ENCODE assay signal across 8 cellular contexts in genomic region chr7:6615853-6616555, GRCh38. TPM values are rescaled to one million over a fixed set of nuclear protein-coding genes. Genes with fewer than 3 reads are reported as not detected.
DNase-seq lines count a peak whose midpoint lies in the region; ATAC-seq and TF ChIP-seq lines count a peak whose summit lies in the region.

No MANE protein-coding gene starts in this region.

- H3K4me3 Mint-ChIP-seq in central memory CD8-positive, alpha-beta T cell: peak overlapping the region; percentile 72
- peak overlapping the region; percentile 65 for H3K4me3 Mint-ChIP-seq in memory B cell

- in situ Hi-C loops in ACHN (cut with HindIII; ENCODE audit: low pct_ligation_motif_present, low pct_unique_long_range_greater_than_20kb, low sequenced_read_pairs): no loop called here
- in situ Hi-C loops in transverse colon (cut with MboI; ENCODE audit: low pct_ligation_motif_present in 1 of 4, low pct_unique_long_range_greater_than_20kb in 1 of 4, low sequenced_read_pairs in 3 of 4): no loop called here

- H3K27ac Mint-ChIP-seq in central memory CD8-positive, alpha-beta T cell (ENCODE audit: low read depth): peak overlapping the region; percentile 76
- no peak overlapping the region for H3K27ac Mint-ChIP-seq in memory B cell

- peaks cover 2% of the 10 kb centered on the region for H3K36me3 Mint-ChIP-seq in central memory CD8-positive, alpha-beta T cell (ENCODE audit: insufficient read depth)
- peaks cover 3% of the 10 kb centered on the region for H3K36me3 Mint-ChIP-seq in memory B cell

- intact Hi-C loops in transverse colon (cut with DNase I; ENCODE audit: low total_unique reads): no loop called here

- peaks cover 5% of the 10 kb centered on the region; the same call in 1 of the 2 replicates for H3K36me3 ChIP-seq in MG63
- H3K36me3 ChIP-seq in transverse colon: no peaks in the 10 kb centered on the region

- WGBS in transverse colon (ENCODE audit: low coverage in 1 of 2), 2 donors: 30% methylated on average over 18 of the region's 45 CpGs; no CpG with 5 or more reads in 1 of the 2 donors

- H3K9me3 ChIP-seq in MG63 (no peaks in the 10 kb centered on the region), transverse colon (no peaks in the 10 kb centered on the region)

- peaks cover 45% of the 10 kb centered on the region for H3K4me1 Mint-ChIP-seq in central memory CD8-positive, alpha-beta T cell
- H3K4me1 Mint-ChIP-seq in memory B cell: peaks cover 24% of the 10 kb centered on the region

- ATAC-seq in central memory CD8-positive, alpha-beta T cell (replicated peaks; ENCODE audit: extremely low read depth, poor library complexity, severe bottlenecking): no peak
- ATAC-seq in memory B cell (ENCODE audit: low read depth): peak; percentile 21

- H3K27me3 ChIP-seq in MG63 (no peaks in the 10 kb centered on the region), transverse colon (peaks cover 32% of the 10 kb centered on the region)

- H3K4me3 ChIP-seq in MG63 (peak overlapping the region; percentile 65), transverse colon (peak overlapping the region; percentile 56 to 86 (median 66))

- no peaks in the 10 kb centered on the region for H3K9me3 Mint-ChIP-seq in central memory CD8-positive, alpha-beta T cell
- no peaks in the 10 kb centered on the region for H3K9me3 Mint-ChIP-seq in memory B cell

- H3K27ac ChIP-seq in transverse colon: peak overlapping the region in 2 of 4 donors; percentile 22 to 39

- no peaks in the 10 kb centered on the region for H3K27me3 Mint-ChIP-seq in central memory CD8-positive, alpha-beta T cell
- peaks cover 3% of the 10 kb centered on the region for H3K27me3 Mint-ChIP-seq in memory B cell

- TF ChIP-seq CTCF in transverse colon (IDR thresholded peaks at IDR 0.05): no peak

- DNase-seq in ACHN (peak; percentile 43), MG63 (peak; percentile 28), memory B cell (ENCODE audit: low spot score in 2 of 2) (peak in 1 of 2 donors; percentile 19), transverse colon (no peak), A172 (ENCODE audit: low spot score) (no peak)
- DNase-seq in central memory CD8-positive, alpha-beta T cell (ENCODE audit: low spot score in 2 of 2): no peak
- no peak for DNase-seq in activated CD4-positive, alpha-beta T cell treated with anti-CD3 and anti-CD28 coated beads for 1 hour
- DNase-seq in activated CD8-positive, alpha-beta memory T cell treated with anti-CD3 and anti-CD28 coated beads, Interleukin-2, amount 50 U/mL, for 48 hours: no peak

- TF ChIP-seq EP300 in transverse colon (IDR thresholded peaks at IDR 0.05; ENCODE audit: low read depth): no peak

- peaks cover 0 to 34% (median 7%) of the 10 kb centered on the region in 4 donors for H3K4me1 ChIP-seq in transverse colon

- TF ChIP-seq POLR2A in transverse colon (IDR thresholded peaks at IDR 0.05): no peak

RNA-seq across cellular contexts. Expression of gene ZNF853, which starts 0.6 kb away (rescaled TPM):
- total RNA-seq in MG63 (2014; rRNA removed; shearing (Covaris generic); ENCODE audit: low replicate concordance): 23.6 and 27.1 TPM in 2 replicates
- total RNA-seq in transverse colon: 10 to 100 TPM in 1 of 4 donors, 1 to 10 TPM in 3; 2.9 to 18.7 (median 7.3) TPM
- 4.3 and 5.4 TPM in 2 replicates for total RNA-seq in A172 (2014; rRNA removed; shearing (Covaris generic))

RNA-seq across cellular contexts. Expression of gene ZNF316, which starts 21.1 kb away (rescaled TPM):
- 7.6 and 17.1 TPM in 2 replicates for total RNA-seq in MG63 (2014; rRNA removed; shearing (Covaris generic); ENCODE audit: low replicate concordance)
- total RNA-seq in transverse colon: 100 to 1,000 TPM in 1 of 4 donors, 10 to 100 TPM in 3; 15.3 to 188 (median 50.9) TPM
- total RNA-seq in A172 (2014; rRNA removed; shearing (Covaris generic)): 7.7 and 20.4 TPM in 2 replicates

RNA-seq across cellular contexts. Expression of gene INTS15, which starts 26.2 kb away (rescaled TPM):
- 8.6 and 16.2 TPM in 2 replicates for total RNA-seq in MG63 (2014; rRNA removed; shearing (Covaris generic); ENCODE audit: low replicate concordance)
- 10 to 100 TPM; 21.8 to 56.5 (median 32.6) TPM for total RNA-seq in transverse colon
- total RNA-seq in A172 (2014; rRNA removed; shearing (Covaris generic)): 28.3 and 30.0 TPM in 2 replicates

RNA-seq across cellular contexts. Expression of gene ZDHHC4, which starts 38.8 kb away (rescaled TPM):
- total RNA-seq in MG63 (2014; rRNA removed; shearing (Covaris generic); ENCODE audit: low replicate concordance): 34.8 and 39.2 TPM in 2 replicates
- 10 to 100 TPM in 3 of 4 donors, 1 to 10 TPM in 1; 6.4 to 53.8 (median 26.1) TPM for total RNA-seq in transverse colon
- total RNA-seq in A172 (2014; rRNA removed; shearing (Covaris generic)): 66.0 and 69.1 TPM in 2 replicates

Comparison
In these comparisons a context has a peak if more than half of its experiments do, and no peak if none do; other contexts are left out.
1. DNase-seq: peak in ACHN (single experiment) and MG63 (single experiment); none in central memory CD8-positive, alpha-beta T cell (0 of 2), transverse colon (single experiment), activated CD4-positive, alpha-beta T cell treated with anti-CD3 and anti-CD28 coated beads for 1 hour (single experiment), activated CD8-positive, alpha-beta memory T cell treated with anti-CD3 and anti-CD28 coated beads, Interleukin-2, amount 50 U/mL, for 48 hours (single experiment) and A172 (single experiment).